8 cellular contexts compared by ENCODE assay signal in genomic region chr10:125150376-125151095, GRCh38. TPM values are rescaled to one million over a fixed set of nuclear protein-coding genes. Genes with fewer than 3 reads are reported as not detected.
DNase-seq lines count a peak whose midpoint lies in the region; ATAC-seq and TF ChIP-seq lines count a peak whose summit lies in the region.
"Not testable (repeated sequence)": the region's sequence is repeated elsewhere in the genome, so short reads cannot be mapped to it uniquely, and the experiment has no call there.

No MANE protein-coding gene starts in this region.

- not testable (repeated sequence) for TF ChIP-seq CTCF in Calu3 (IDR thresholded peaks at IDR 0.05; ENCODE audit: unreplicated experiment); body of pancreas (IDR thresholded peaks at IDR 0.05); endothelial cell (IDR thresholded peaks at IDR 0.05; ENCODE audit: unreplicated experiment); progenitor cell of endocrine pancreas (IDR thresholded peaks at IDR 0.05; ENCODE audit: unreplicated experiment); thyroid gland (IDR thresholded peaks at IDR 0.05)

- H3K27ac Mint-ChIP-seq in Calu3 (ENCODE audit: unreplicated experiment) (peak overlapping the region; percentile 42), endothelial cell (ENCODE audit: unreplicated experiment) (peak overlapping the region; percentile 78), progenitor cell of endocrine pancreas (peak overlapping the region; percentile 88)

- intact Hi-C loops in Calu3 (cut with micrococcal nuclease; ENCODE audit: unreplicated experiment): loop anchor here (1.0 to 10.0 kb wide), 2 partner anchors 46 to 102 kb away; no protein-coding TSS in a partner anchor
- intact Hi-C loops in body of pancreas (cut with DNase I): not testable (repeated sequence)
- intact Hi-C loops in thyroid gland (cut with DNase I): loop anchor here (10.0 kb wide), 1 partner anchor 66 kb away; no protein-coding TSS in a partner anchor

- H3K4me1 ChIP-seq in HUES48 (ENCODE audit: control insufficient read depth, insufficient read depth, low read length): peaks cover 78% of the 10 kb centered on the region
- peaks cover 100% of the 10 kb centered on the region for H3K4me1 ChIP-seq in body of pancreas
- H3K4me1 ChIP-seq in iPS-20b (ENCODE audit: insufficient read depth, low read length): peaks cover 65% of the 10 kb centered on the region
- H3K4me1 ChIP-seq in mucosa of rectum (ENCODE audit: control insufficient read depth in 2 of 2, insufficient read depth in 2 of 2, low read length in 2 of 2): peaks cover 70 to 89% of the 10 kb centered on the region in 2 donors
- peaks cover 91 to 100% of the 10 kb centered on the region in 2 donors for H3K4me1 ChIP-seq in thyroid gland

- H3K36me3 ChIP-seq in HUES48 (ENCODE audit: control insufficient read depth, insufficient read depth, low read length): peaks cover 44% of the 10 kb centered on the region
- not testable (repeated sequence) for H3K36me3 ChIP-seq in body of pancreas (replicated peaks in 1 of 2; ENCODE audit: insufficient read depth in 1 of 2, low read depth in 2 of 2); mucosa of rectum (ENCODE audit: control insufficient read depth in 2 of 2, insufficient read depth in 2 of 2, low read length in 2 of 2); thyroid gland
- peaks cover 52% of the 10 kb centered on the region for H3K36me3 ChIP-seq in iPS-20b (ENCODE audit: insufficient read depth, low read depth, low read length)

- H3K9ac ChIP-seq in HUES48 (ENCODE audit: low read depth, low read length): not testable (repeated sequence)
- H3K9ac ChIP-seq in iPS-20b (ENCODE audit: low read depth, low read length): peak overlapping the region; percentile 64
- peak overlapping the region; percentile 17 to 78 for H3K9ac ChIP-seq in mucosa of rectum (ENCODE audit: low read depth in 1 of 2, low read length in 2 of 2)

- not testable (repeated sequence) for TF ChIP-seq POLR2A in body of pancreas (IDR thresholded peaks at IDR 0.05); thyroid gland (IDR thresholded peaks at IDR 0.05)

- 28% methylated on average over 11 to 16 of the region's 16 CpGs for WGBS in body of pancreas, 2 donors
- WGBS in thyroid gland, 2 donors: 64 to 72% methylated on average over 16 of the region's 16 CpGs

- H3K4me3 ChIP-seq in HUES48 (ENCODE audit: low read depth, low read length); body of pancreas; thyroid gland (replicated peaks in 1 of 3): not testable (repeated sequence)
- H3K4me3 ChIP-seq in iPS-20b (ENCODE audit: low read length): peak overlapping the region; percentile 53; the same call in 1 of the 2 replicates
- peak overlapping the region in 1 of 2 donors; percentile 42 for H3K4me3 ChIP-seq in mucosa of rectum (ENCODE audit: low read length in 2 of 2)

- not testable (repeated sequence) for H3K4me3 Mint-ChIP-seq in Calu3 (ENCODE audit: low read depth, unreplicated experiment)
- H3K4me3 Mint-ChIP-seq in endothelial cell (ENCODE audit: unreplicated experiment) (peak overlapping the region; percentile 82), progenitor cell of endocrine pancreas (ENCODE audit: low read depth) (peak overlapping the region; percentile 53)

- CTCF ChIA-PET in Calu3 (lab: Charles Lee): not testable (repeated sequence)

- not testable (repeated sequence) for DNase-seq in Calu3; endothelial cell (ENCODE audit: low spot score); progenitor cell of endocrine pancreas (ENCODE audit: low spot score, unreplicated experiment); thyroid gland
- DNase-seq in body of pancreas: peak in 1 of 4 donors; percentile 27

- not testable (repeated sequence) for H3K9me3 ChIP-seq in HUES48 (ENCODE audit: control insufficient read depth, insufficient read depth, low read length); body of pancreas; iPS-20b (ENCODE audit: insufficient read depth, low read depth, low read length); mucosa of rectum (ENCODE audit: control insufficient read depth in 2 of 2, low read length in 2 of 2); thyroid gland

- H3K36me3 Mint-ChIP-seq in Calu3 (ENCODE audit: insufficient read depth, unreplicated experiment) (peaks cover 74% of the 10 kb centered on the region), endothelial cell (ENCODE audit: low read depth, unreplicated experiment) (peaks cover 40% of the 10 kb centered on the region), progenitor cell of endocrine pancreas (ENCODE audit: insufficient read depth) (peaks cover 13% of the 10 kb centered on the region)

- H3K27me3 Mint-ChIP-seq in Calu3 (ENCODE audit: unreplicated experiment); endothelial cell (ENCODE audit: unreplicated experiment); progenitor cell of endocrine pancreas: not testable (repeated sequence)

- ATAC-seq in body of pancreas: peak; percentile 6

- H3K4me1 Mint-ChIP-seq in Calu3 (ENCODE audit: low read depth, unreplicated experiment) (peaks cover 66% of the 10 kb centered on the region), endothelial cell (ENCODE audit: unreplicated experiment) (peaks cover 63% of the 10 kb centered on the region), progenitor cell of endocrine pancreas (ENCODE audit: low read depth) (peaks cover 74% of the 10 kb centered on the region)

- peak overlapping the region; percentile 6 for H3K27ac ChIP-seq in HUES48 (ENCODE audit: low read depth, low read length)
- H3K27ac ChIP-seq in body of pancreas: peak overlapping the region; percentile 48 to 100 (median 98)
- peak overlapping the region; percentile 12 for H3K27ac ChIP-seq in iPS-20b (ENCODE audit: low read length)
- H3K27ac ChIP-seq in mucosa of rectum (ENCODE audit: low read depth in 2 of 2, low read length in 2 of 2): peak overlapping the region; percentile 95 to 97
- peak overlapping the region; percentile 78 to 99 (median 82) for H3K27ac ChIP-seq in thyroid gland

- BruUV-seq in Calu3 (replicated peaks; lab: Mats Ljungman, UMichigan): not testable (repeated sequence)

- H3K9me3 Mint-ChIP-seq in Calu3 (ENCODE audit: low read depth, unreplicated experiment); endothelial cell (ENCODE audit: unreplicated experiment); progenitor cell of endocrine pancreas (ENCODE audit: low read depth): not testable (repeated sequence)

- not testable (repeated sequence) for H3K27me3 ChIP-seq in HUES48 (ENCODE audit: control insufficient read depth, insufficient read depth, low read length); body of pancreas; iPS-20b (ENCODE audit: insufficient read depth, low read length); mucosa of rectum (ENCODE audit: control insufficient read depth in 2 of 2, insufficient read depth in 2 of 2, low read length in 2 of 2); thyroid gland

RNA-seq across cellular contexts. Expression of gene CTBP2, which starts 9.8 kb away (rescaled TPM):
- total RNA-seq in Calu3 (2022) (71.9 and 78.7 TPM in 2 replicates), body of pancreas (10 to 100 TPM; 32.0 to 49.0 TPM), endothelial cell (ENCODE audit: unreplicated experiment) (145 TPM), progenitor cell of endocrine pancreas (182 and 183 TPM in 2 replicates), thyroid gland (100 to 1,000 TPM in 3 of 4 donors, 10 to 100 TPM in 1; 92.4 to 136 (median 125) TPM)

Comparison
In these comparisons a context has a peak if more than half of its experiments do, and no peak if none do; other contexts are left out.
1. H3K27ac ChIP-seq: peak in every context shown above with its lines; median percentile 98 in body of pancreas; 96 in mucosa of rectum; 82 in thyroid gland; 12 in iPS-20b; 6 in HUES48.